In genomic region chr17:50564916-50565315, GRCh38 we compare ENCODE assay signal across 1 cellular context.
TF ChIP-seq lines count a peak whose summit lies in the region.

No MANE protein-coding gene starts in this region.

TF ChIP-seq in endothelial cell of umbilical vein, 7 proteins besides CTCF, POLR2A, EP300 and RAD21:
- peak; percentile 9 for TF ChIP-seq EZH2 (IDR thresholded peaks at IDR 0.05; ENCODE audit: borderline replicate concordance, low read depth, low read length, severe bottlenecking)
- no peak for TF ChIP-seq FOS (IDR thresholded peaks at IDR 0.05; ENCODE audit: borderline replicate concordance, insufficient read depth, low read length)
